In the genomic region with DNA sequence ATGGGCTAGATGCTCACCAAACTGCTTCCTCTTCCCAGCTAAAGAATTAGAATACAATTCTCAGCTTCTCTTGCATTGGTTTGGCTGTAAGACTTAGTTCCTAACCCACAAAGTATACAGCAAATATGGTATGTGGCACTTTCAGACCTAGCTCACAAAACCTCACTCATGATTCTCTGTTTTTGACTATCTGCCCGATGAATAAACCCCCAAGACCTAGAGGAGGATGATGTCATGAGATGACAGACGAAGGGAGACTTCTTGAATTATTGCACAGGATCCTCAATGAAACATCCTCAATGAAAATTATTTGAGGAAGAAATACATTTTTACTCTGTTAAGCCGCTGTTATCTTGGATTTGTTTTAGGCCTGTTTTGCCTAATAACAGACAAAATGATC, we compare ENCODE assay signal across 1 cellular context.
A peak's percentile ranks its signal among the peaks of the same experiment; 100 is the strongest.
TF ChIP-seq lines count a peak whose summit lies in the region.

No MANE protein-coding gene starts in this region.

TF ChIP-seq in GM12878, 131 proteins besides CTCF, POLR2A, EP300 and RAD21:
- TF ChIP-seq PML (IDR thresholded peaks at IDR 0.05; ENCODE audit: low read length) (0 out of 2 replicates have a peak, but pooled peaks have one; percentile 20), GATAD2B (conservative IDR thresholded peaks at IDR 0.05; ENCODE audit: low read depth) (no peak)
TF ChIP-seq in GM12878: peak in this region for 1.
